Comparison of ENCODE assay signal across 8 cellular contexts in the genomic region with DNA sequence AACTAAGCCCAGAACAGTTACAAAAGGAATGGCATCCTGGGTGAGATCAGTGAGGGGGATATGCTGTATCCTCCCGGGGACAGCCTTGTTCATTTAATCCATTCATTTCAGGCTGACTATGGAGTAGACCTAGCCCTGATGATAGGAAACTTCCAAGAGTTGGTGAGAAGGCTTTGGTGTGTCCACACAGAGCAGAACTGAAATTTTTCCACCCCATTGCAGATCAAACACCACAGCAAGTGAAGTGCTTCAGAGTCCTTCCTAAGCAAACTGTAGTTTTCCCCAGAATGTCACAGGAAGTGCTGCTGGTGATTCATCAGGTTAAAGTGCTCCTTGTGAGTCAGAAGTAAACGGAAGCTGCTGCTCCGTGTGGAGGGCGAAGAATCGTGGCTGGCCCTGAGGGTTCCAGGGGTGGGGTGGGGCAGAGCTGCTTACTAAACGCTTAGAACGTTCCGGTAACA.
DNase-seq lines count a peak whose midpoint lies in the region; TF ChIP-seq lines count a peak whose summit lies in the region.

No MANE protein-coding gene starts in this region.

- no peaks in the 10 kb centered on the region for H3K9me3 ChIP-seq in uterus

- intact Hi-C loops in posterior vena cava (cut with DNase I) (loop anchor here in 1 of 2 donors (10.0 kb wide), 1 partner anchor 241 kb away; no protein-coding TSS in a partner anchor), uterus (cut with DNase I; ENCODE audit: low total_unique reads) (no loop called here)

- H3K4me3 ChIP-seq in NB4 (ENCODE audit: low read depth, low read length) (no peak overlapping the region), epithelial cell of proximal tubule (ENCODE audit: low read depth, low read length) (no peak overlapping the region), uterus (no peak overlapping the region)

- TF ChIP-seq POLR2A in NB4 (IDR thresholded peaks at IDR 0.05; ENCODE audit: extremely low read depth, insufficient read length) (no peak), uterus (IDR thresholded peaks at IDR 0.05) (no peak)

- TF ChIP-seq CTCF in NB4 (IDR thresholded peaks at IDR 0.05; ENCODE audit: low read depth, low read length) (no peak), epithelial cell of proximal tubule (conservative IDR thresholded peaks at IDR 0.05; ENCODE audit: low read depth, low read length) (no peak), uterus (IDR thresholded peaks at IDR 0.05) (no peak)

- H3K27ac ChIP-seq in uterus, result peak overlapping the region; percentile 56 to 68

- no peaks in the 10 kb centered on the region for H3K4me1 ChIP-seq in uterus

- H3K36me3 ChIP-seq in uterus, result no peaks in the 10 kb centered on the region

- no peaks in the 10 kb centered on the region for H3K27me3 ChIP-seq in uterus

- DNase-seq in NCI-H1417 (lab: John Stamatoyannopoulos, UW), result peak; percentile 2 to 30 (median 12)
- DNase-seq in NCI-H1417 treated with DMSO at 0.1 percent for 48 hours (lab: John Stamatoyannopoulos, UW), result no peak
- DNase-seq in NB4 (ENCODE audit: low read depth), result peak; percentile 90
- DNase-seq in activated CD8-positive, alpha-beta memory T cell treated with anti-CD3 and anti-CD28 coated beads, Interleukin-2, amount 50 U/mL, for 1 hour (ENCODE audit: extremely low read depth), result peak; percentile 36
- DNase-seq in epithelial cell of proximal tubule (ENCODE audit: low read depth), result peak; percentile 89
- DNase-seq in posterior vena cava (ENCODE audit: low spot score), result peak; percentile 91
- peak; percentile 56 to 62 for DNase-seq in uterus
- DNase-seq in GM19240 (ENCODE audit: insufficient read length, low spot score), result no peak

Comparison
In these comparisons a context has a peak if more than half of its experiments do, and no peak if none do; other contexts are left out.
1. DNase-seq: peak in NCI-H1417 (3 of 3), NB4 (single experiment), activated CD8-positive, alpha-beta memory T cell treated with anti-CD3 and anti-CD28 coated beads, Interleukin-2, amount 50 U/mL, for 1 hour (single experiment), epithelial cell of proximal tubule (single experiment), posterior vena cava (single experiment) and uterus (2 of 2); none in NCI-H1417 treated with DMSO at 0.1 percent for 48 hours (single experiment) and GM19240 (single experiment).